Comparison of ENCODE assay signal across 8 cellular contexts in the genomic region with DNA sequence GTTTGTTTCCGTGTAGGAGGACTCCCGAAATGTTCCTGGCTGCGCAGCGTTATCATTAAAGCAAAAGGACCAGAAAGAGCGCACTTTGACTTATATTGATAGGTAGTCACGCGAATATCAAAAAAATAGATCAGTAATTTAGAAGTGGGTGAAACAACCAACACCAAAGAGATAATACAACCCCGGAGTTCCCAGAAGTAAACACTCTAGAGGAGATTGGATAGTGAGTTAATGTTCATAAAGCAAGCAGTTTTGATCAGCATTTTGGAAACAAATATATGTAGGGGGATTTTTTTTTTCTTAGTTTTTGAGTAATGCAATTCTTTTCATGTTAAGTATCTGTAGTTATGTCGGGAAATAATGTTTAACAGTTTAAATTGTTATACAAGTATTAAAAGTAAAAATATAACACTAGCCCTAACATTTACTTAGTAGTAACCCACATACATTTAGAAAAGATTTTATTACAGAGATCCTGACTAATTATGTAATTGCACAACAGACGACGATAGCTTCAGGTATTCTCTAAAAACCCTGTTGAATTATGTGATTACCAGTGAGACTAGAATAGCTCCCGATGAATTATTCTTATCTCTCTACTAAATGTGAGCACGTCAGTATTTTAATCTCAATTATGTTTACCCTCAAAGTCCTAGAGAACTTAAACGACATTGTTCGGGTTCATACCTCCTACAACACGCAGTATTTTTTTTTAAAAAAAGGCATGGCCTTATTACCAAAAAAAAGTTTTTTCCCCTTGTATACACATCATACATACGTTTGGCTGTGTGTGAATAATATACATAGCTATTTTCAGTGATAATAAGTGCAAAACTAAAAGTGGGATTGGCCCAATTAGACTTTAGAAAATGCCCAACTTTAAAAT. TPM values are rescaled to one million over a fixed set of nuclear protein-coding genes. Genes with fewer than 3 reads are reported as not detected.
DNase-seq lines count a peak whose midpoint lies in the region; ATAC-seq and TF ChIP-seq lines count a peak whose summit lies in the region.

No MANE protein-coding gene starts in this region.

- H3K4me1 ChIP-seq in CD8-positive, alpha-beta T cell (ENCODE audit: insufficient read depth, low read length): peaks cover 5% of the 10 kb centered on the region
- H3K4me1 ChIP-seq in esophagus squamous epithelium (peaks cover 8 to 67% (median 11%) of the 10 kb centered on the region in 3 donors), osteoblast (ENCODE audit: insufficient read depth, low read length) (peaks cover 40% of the 10 kb centered on the region)

- peaks cover 3% of the 10 kb centered on the region for H3K9me3 Mint-ChIP-seq in CD8-positive, alpha-beta T cell
- H3K9me3 Mint-ChIP-seq in HFFc6: no peaks in the 10 kb centered on the region

- no peak for TF ChIP-seq CTCF in CD8-positive, alpha-beta T cell (IDR thresholded peaks at IDR 0.05)
- TF ChIP-seq CTCF in HFFc6 (IDR thresholded peaks at IDR 0.05) (no peak), RWPE1 (conservative IDR thresholded peaks at IDR 0.05; ENCODE audit: low read depth) (no peak), esophagus squamous epithelium (IDR thresholded peaks at IDR 0.05) (no peak), osteoblast (IDR thresholded peaks at IDR 0.05; ENCODE audit: extremely low read depth, low read depth, low read length) (no peak)

- no peak for TF ChIP-seq POLR2A in esophagus squamous epithelium (IDR thresholded peaks at IDR 0.05)

- H3K4me1 Mint-ChIP-seq in CD8-positive, alpha-beta T cell (ENCODE audit: low read depth): peaks cover 18% of the 10 kb centered on the region
- H3K4me1 Mint-ChIP-seq in HFFc6 (ENCODE audit: low read depth): peaks cover 48% of the 10 kb centered on the region

- H3K27me3 Mint-ChIP-seq in CD8-positive, alpha-beta T cell (ENCODE audit: low read depth): peaks cover 32% of the 10 kb centered on the region
- H3K27me3 Mint-ChIP-seq in HFFc6 (ENCODE audit: insufficient read depth): peaks cover 6% of the 10 kb centered on the region; the same call in 1 of the 2 replicates

- no peak for DNase-seq in CD8-positive, alpha-beta T cell
- no peak for DNase-seq in HFFc6
- no peak for DNase-seq in RWPE1 (ENCODE audit: low spot score)
- no peak for DNase-seq in esophagus squamous epithelium (lab: John Stamatoyannopoulos, UW)
- no peak for DNase-seq in osteoblast (ENCODE audit: insufficient read length, low spot score, missing footprints)
- no peak for DNase-seq in NCI-H2227 treated with DMSO at 0.1 percent for 48 hours (lab: John Stamatoyannopoulos, UW)
- no peak for DNase-seq in amniotic stem cell (lab: John Stamatoyannopoulos, UW)

- CTCF ChIA-PET in CD8-positive, alpha-beta T cell (lab: Charles Lee): no interaction called here
- CTCF ChIA-PET in RWPE1 (lab: Yijun Ruan, JAX): interaction anchor here (0.6 to 1.4 kb wide), 3 partner anchors 30 to 379 kb away, joined by 3 to 9 read pairs (median 4); no protein-coding TSS in a partner anchor

- H3K27ac ChIP-seq in CD8-positive, alpha-beta T cell (ENCODE audit: low read depth, low read length): no peak overlapping the region
- peak overlapping the region; percentile 98 for H3K27ac ChIP-seq in RWPE1
- H3K27ac ChIP-seq in esophagus squamous epithelium: peak overlapping the region; percentile 94 to 99 (median 97)
- peak overlapping the region; percentile 82 for H3K27ac ChIP-seq in osteoblast (ENCODE audit: low read depth, low read length)

- peak overlapping the region; percentile 61 for H3K4me3 ChIP-seq in CD8-positive, alpha-beta T cell (ENCODE audit: low read depth, low read length)
- peak overlapping the region; percentile 66 to 91 (median 82) for H3K4me3 ChIP-seq in esophagus squamous epithelium
- H3K4me3 ChIP-seq in osteoblast (ENCODE audit: insufficient read depth, low read length): peak overlapping the region; percentile 79

- no peaks in the 10 kb centered on the region for H3K79me2 ChIP-seq in osteoblast (ENCODE audit: insufficient read depth, low read length)

- no peaks in the 10 kb centered on the region for H3K27me3 ChIP-seq in CD8-positive, alpha-beta T cell (ENCODE audit: insufficient read depth, low read length)
- H3K27me3 ChIP-seq in esophagus squamous epithelium: peaks cover 0 to 7% (median 0%) of the 10 kb centered on the region in 4 donors
- H3K27me3 ChIP-seq in osteoblast (ENCODE audit: insufficient read depth, low read length): no peaks in the 10 kb centered on the region

- peak overlapping the region; percentile 87 for H3K4me2 ChIP-seq in osteoblast (ENCODE audit: insufficient read depth, low read length)

- POLR2A ChIA-PET in CD8-positive, alpha-beta T cell (lab: Charles Lee): no interaction called here
- POLR2A ChIA-PET in RWPE1 (lab: Yijun Ruan, JAX; ENCODE audit: low non-redundant PET): interaction anchor here (0.6 kb wide), 2 partner anchors 25 to 66 kb away, joined by 3 read pairs; no protein-coding TSS in a partner anchor

- intact Hi-C loops in CD8-positive, alpha-beta T cell (cut with DNase I, micrococcal nuclease): no loop called here
- intact Hi-C loops in esophagus squamous epithelium (cut with DNase I): no loop called here

- H4K20me1 ChIP-seq in osteoblast (ENCODE audit: insufficient read depth, low read length): no peaks in the 10 kb centered on the region

- H2AFZ ChIP-seq in osteoblast (ENCODE audit: low read length): peak overlapping the region; percentile 83

- peak overlapping the region; percentile 85 for H3K4me3 Mint-ChIP-seq in CD8-positive, alpha-beta T cell
- H3K4me3 Mint-ChIP-seq in HFFc6: peak overlapping the region; percentile 86

- H3K27ac Mint-ChIP-seq in CD8-positive, alpha-beta T cell: peak overlapping the region; percentile 19
- peak overlapping the region; percentile 58 for H3K27ac Mint-ChIP-seq in HFFc6

- no peaks in the 10 kb centered on the region for H3K36me3 ChIP-seq in CD8-positive, alpha-beta T cell (ENCODE audit: insufficient read depth, low read length)
- H3K36me3 ChIP-seq in esophagus squamous epithelium (no peaks in the 10 kb centered on the region), osteoblast (ENCODE audit: insufficient read depth, low read length) (no peaks in the 10 kb centered on the region)

- no peak for ATAC-seq in CD8-positive, alpha-beta T cell
- no peak for ATAC-seq in HG02678 (IDR thresholded peaks at IDR 0.05; ENCODE audit: unreplicated experiment)

- H3K9me3 ChIP-seq in CD8-positive, alpha-beta T cell (ENCODE audit: low read length): no peaks in the 10 kb centered on the region
- H3K9me3 ChIP-seq in esophagus squamous epithelium (no peaks in the 10 kb centered on the region), osteoblast (ENCODE audit: low read depth, low read length) (no peaks in the 10 kb centered on the region)

- H3K36me3 Mint-ChIP-seq in CD8-positive, alpha-beta T cell: peaks cover 2% of the 10 kb centered on the region
- H3K36me3 Mint-ChIP-seq in HFFc6 (ENCODE audit: low read depth): no peaks in the 10 kb centered on the region

- 15 to 22% methylated on average over 17 of the region's 17 CpGs for WGBS in esophagus squamous epithelium, 2 donors

RNA-seq across cellular contexts. Expression of a gene that starts 9.4 kb away (rescaled TPM):
- not detected for total RNA-seq in CD8-positive, alpha-beta T cell
- total RNA-seq in HFFc6 (2021; fragmentation: NEBNext Ultra II Directional; extraction: Animal tissue kit (Norgen Biotek cat#: 25700)): 1 to 10 TPM in 4 of 6 experiments, under 1 TPM in 2; 0.69 to 6.2 (median 4.4) TPM
- total RNA-seq in esophagus squamous epithelium: 10 to 100 TPM; 16.8 to 38.1 (median 23.0) TPM
- total RNA-seq in osteoblast: 21.0 and 26.2 TPM in 2 replicates
